Comparison of ENCODE assay signal across 21 cellular contexts in the genomic region with DNA sequence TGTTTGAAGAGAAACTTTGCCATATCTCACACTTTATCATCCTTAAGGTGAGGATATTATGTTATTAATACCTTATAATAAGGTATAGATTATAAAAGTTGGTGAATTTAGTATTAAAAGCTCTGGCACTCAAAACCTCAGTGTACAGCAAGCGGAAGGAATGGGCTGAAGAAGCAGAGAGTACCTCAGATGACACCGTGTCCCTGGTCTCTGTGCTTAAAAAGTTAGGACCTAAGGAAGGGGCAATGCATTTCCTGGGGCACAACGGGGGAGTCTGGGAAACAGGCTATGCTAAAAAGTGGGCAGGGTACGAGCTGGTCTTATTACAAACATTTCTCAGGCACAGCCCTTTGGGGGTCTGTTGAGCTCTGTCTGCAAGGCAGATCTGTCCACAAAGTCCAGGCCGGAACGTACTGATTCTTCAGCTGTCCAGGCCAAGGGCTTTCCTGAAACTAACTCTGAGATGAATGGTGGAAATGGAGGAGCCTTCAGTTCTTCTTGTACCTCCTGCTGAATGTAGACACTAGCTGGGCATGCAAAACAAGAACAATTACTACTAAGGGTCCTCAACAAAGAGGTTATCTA.
"Had no signal": no experiment of that assay in that cellular context is flagged by ENCODE, and none has a peak within 500 bp of the region (broad histone marks: within the 10 kb centered on the region; RNA-seq: fewer than 3 reads in every experiment).

No MANE protein-coding gene starts in this region.

- H3K36me3 ChIP-seq: sigmoid colon had no signal

- H3K36me3 Mint-ChIP-seq: activated naive CD8-positive, alpha-beta T cell treated with anti-CD3 and anti-CD28 coated beads, Interleukin-2, amount 10 ng/mL, durations not matched to agents 7 days and 5 days; memory B cell had no signal

- ATAC-seq: activated T-cell treated with anti-CD3 and anti-CD28 coated beads, Interleukin-2, amount 50 U/mL, for 72 hours; esophagus mucosa had no signal

- H3K4me1 Mint-ChIP-seq: activated CD4-positive, alpha-beta memory T cell treated with anti-CD3 and anti-CD28 coated beads, Interleukin-2, amount 10 ng/mL, durations not matched to agents 7 days and 5 days; activated naive CD8-positive, alpha-beta T cell treated with anti-CD3 and anti-CD28 coated beads, Interleukin-2, amount 10 ng/mL, durations not matched to agents 7 days and 5 days; memory B cell had no signal

- H3K27me3 Mint-ChIP-seq: activated CD4-positive, alpha-beta memory T cell treated with anti-CD3 and anti-CD28 coated beads, Interleukin-2, amount 10 ng/mL, durations not matched to agents 7 days and 5 days; activated naive CD8-positive, alpha-beta T cell treated with anti-CD3 and anti-CD28 coated beads, Interleukin-2, amount 10 ng/mL, durations not matched to agents 7 days and 5 days; dendritic cell treated with granulocyte-macrophage colony-stimulating factor and Interleukin-4, amounts not matched to agents 40 ng/mL and 50 ng/mL, for 4 days; memory B cell had no signal

- H3K4me3 ChIP-seq: sigmoid colon had no signal

- H3K27me3 ChIP-seq: sigmoid colon had no signal

- H3K4me3 Mint-ChIP-seq: activated CD4-positive, alpha-beta memory T cell treated with anti-CD3 and anti-CD28 coated beads, Interleukin-2, amount 10 ng/mL, durations not matched to agents 7 days and 5 days; activated naive CD4-positive, alpha-beta T cell treated with anti-CD3 and anti-CD28 coated beads for 36 hours; activated naive CD8-positive, alpha-beta T cell treated with anti-CD3 and anti-CD28 coated beads, Interleukin-2, amount 10 ng/mL, durations not matched to agents 7 days and 5 days; activated T-cell treated with anti-CD3 and anti-CD28 coated beads, Interleukin-2, amount 50 U/mL, for 72 hours; dendritic cell treated with granulocyte-macrophage colony-stimulating factor and Interleukin-4, amounts not matched to agents 40 ng/mL and 50 ng/mL, for 4 days; memory B cell; nephron progenitor cell had no signal

- DNase-seq: activated CD4-positive, alpha-beta memory T cell treated with anti-CD3 and anti-CD28 coated beads, Interleukin-2, amount 10 ng/mL, durations not matched to agents 7 days and 5 days; activated CD4-positive, alpha-beta T cell treated with anti-CD3 and anti-CD28 coated beads for 48 hours; activated effector memory CD4-positive, alpha-beta T cell treated with Interleukin-2 at 50 U/mL for 16 hours; activated naive CD4-positive, alpha-beta T cell treated with anti-CD3 and anti-CD28 coated beads for 36 hours; activated naive CD8-positive, alpha-beta T cell treated with anti-CD3 and anti-CD28 coated beads, Interleukin-2, amount 10 ng/mL, durations not matched to agents 7 days and 5 days; activated T-cell treated with anti-CD3 and anti-CD28 coated beads, Interleukin-2, amount 50 U/mL, for 72 hours; amniotic stem cell; effector memory CD4-positive, alpha-beta T cell; foreskin melanocyte; hypothalamus; nephron progenitor cell; occipital lobe; posterior cingulate gyrus; sigmoid colon; stimulated activated CD4-positive, alpha-beta T cell treated with anti-CD3 and anti-CD28 coated beads, Interleukin-2, amount 100 ng/mL, for 48 hours; stimulated activated CD8-positive, alpha-beta memory T cell treated with anti-CD3 and anti-CD28 coated beads, Interleukin-4, amount 100 ng/mL, for 48 hours; stimulated activated naive CD4-positive, alpha-beta T cell; SW 1271 had no signal

- H3K27ac Mint-ChIP-seq: activated CD4-positive, alpha-beta memory T cell treated with anti-CD3 and anti-CD28 coated beads, Interleukin-2, amount 10 ng/mL, durations not matched to agents 7 days and 5 days; activated naive CD4-positive, alpha-beta T cell treated with anti-CD3 and anti-CD28 coated beads for 36 hours; activated naive CD8-positive, alpha-beta T cell treated with anti-CD3 and anti-CD28 coated beads, Interleukin-2, amount 10 ng/mL, durations not matched to agents 7 days and 5 days; activated T-cell treated with anti-CD3 and anti-CD28 coated beads, Interleukin-2, amount 50 U/mL, for 72 hours; dendritic cell treated with granulocyte-macrophage colony-stimulating factor and Interleukin-4, amounts not matched to agents 40 ng/mL and 50 ng/mL, for 4 days; memory B cell; nephron progenitor cell had no signal

- H3K9me3 ChIP-seq: sigmoid colon had no signal
